In the genomic region with DNA sequence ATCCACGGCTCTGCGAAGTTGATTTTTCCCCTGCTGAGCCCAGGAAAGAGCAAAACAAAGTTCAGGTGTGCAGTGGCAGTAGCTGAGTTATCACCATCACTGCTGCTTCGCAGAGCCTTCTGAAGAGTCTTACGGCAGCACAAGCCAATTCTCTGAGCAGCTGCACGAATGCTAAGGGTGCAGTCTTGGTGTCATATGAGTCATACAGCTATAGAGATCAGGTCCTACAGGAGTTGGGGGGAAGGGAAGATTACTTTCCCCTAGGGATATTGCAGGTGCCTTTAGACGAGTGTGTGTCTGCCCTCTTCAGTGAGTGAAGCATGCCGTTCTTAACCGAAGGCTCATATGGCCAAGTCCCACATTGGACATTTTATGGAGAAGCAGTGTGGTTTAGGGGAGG, we compare ENCODE assay signal across 11 cellular contexts.
DNase-seq lines count a peak whose midpoint lies in the region; ATAC-seq and TF ChIP-seq lines count a peak whose summit lies in the region.
"Had no signal": no experiment of that assay in that cellular context is flagged by ENCODE, and none has a peak within 500 bp of the region (broad histone marks: within the 10 kb centered on the region; RNA-seq: fewer than 3 reads in every experiment).

No MANE protein-coding gene starts in this region.

- no peaks in the 10 kb centered on the region for H3K27me3 ChIP-seq in thyroid gland
- H3K27me3 ChIP-seq: SJCRH30 had no signal

- H3K4me3 ChIP-seq in thyroid gland (replicated peaks in 1 of 3): no peak overlapping the region
- H3K4me3 ChIP-seq: SJCRH30 had no signal

- H3K27ac ChIP-seq in thyroid gland: no peak overlapping the region
- H3K27ac ChIP-seq: 22Rv1, SJCRH30 had no signal

- intact Hi-C loops in activated T-helper 2 cell treated with anti-CD3 and anti-CD28 coated beads, Interferon-gamma antibody, Interleukin-2, Interleukin-4, amounts not matched to agents 10 μg/mL and 5 μg/mL and 100 μg/mL, durations not matched to agents 14 hours and 24 hours and 36 hours (cut with micrococcal nuclease): loop anchor here (2.0 kb wide), 1 partner anchor 17 kb away; no protein-coding TSS in a partner anchor
- intact Hi-C loops in thyroid gland (cut with DNase I): no loop called here

- peak; percentile 41 for ATAC-seq in GM21786 (IDR thresholded peaks at IDR 0.05; ENCODE audit: unreplicated experiment)
- peak; percentile 40 to 42 for ATAC-seq in natural killer cell treated with Interleukin-12 subunit alpha and Interleukin-12 subunit beta and Interleukin-15 and Interleukin-18, amount 100 ng/mL, for 72 hours

- DNase-seq in DMS53 (lab: John Stamatoyannopoulos, UW) (peak; percentile 20), DMS53 treated with DMSO at 0.1 percent for 48 hours (lab: John Stamatoyannopoulos, UW; ENCODE audit: unreplicated experiment) (no peak), HT1080 (ENCODE audit: low read depth) (peak; percentile 29), thyroid gland (no peak), medulla oblongata (ENCODE audit: extremely low spot score) (no peak)
- DNase-seq in natural killer cell treated with Interleukin-12 subunit alpha and Interleukin-12 subunit beta and Interleukin-15 and Interleukin-18, amount 100 ng/mL, for 72 hours (ENCODE audit: low spot score): no peak
- DNase-seq in activated T-helper 2 cell treated with anti-CD3 and anti-CD28 coated beads, Interferon-gamma antibody, Interleukin-2, Interleukin-4, amounts not matched to agents 10 μg/mL and 5 μg/mL and 100 μg/mL, durations not matched to agents 14 hours and 24 hours and 36 hours (ENCODE audit: low spot score): no peak
- DNase-seq: amygdala had no signal

- no peaks in the 10 kb centered on the region for H3K9me3 ChIP-seq in thyroid gland
- H3K9me3 ChIP-seq: SJCRH30 had no signal

- 88 to 90% methylated on average over 8 of the region's 8 CpGs for WGBS in thyroid gland, 2 donors

- H3K36me3 ChIP-seq in thyroid gland: no peaks in the 10 kb centered on the region

- TF ChIP-seq POLR2A in thyroid gland (IDR thresholded peaks at IDR 0.05): no peak

- TF ChIP-seq CTCF in thyroid gland (IDR thresholded peaks at IDR 0.05): no peak

- no peak overlapping the region for H3K27ac Mint-ChIP-seq in natural killer cell treated with Interleukin-12 subunit alpha and Interleukin-12 subunit beta and Interleukin-15 and Interleukin-18, amount 100 ng/mL, for 72 hours
- H3K27ac Mint-ChIP-seq in activated T-helper 2 cell treated with anti-CD3 and anti-CD28 coated beads, Interferon-gamma antibody, Interleukin-2, Interleukin-4, amounts not matched to agents 10 μg/mL and 5 μg/mL and 100 μg/mL, durations not matched to agents 14 hours and 24 hours and 36 hours: no peak overlapping the region

- H3K4me3 Mint-ChIP-seq in natural killer cell treated with Interleukin-12 subunit alpha and Interleukin-12 subunit beta and Interleukin-15 and Interleukin-18, amount 100 ng/mL, for 72 hours: no peak overlapping the region
- H3K4me3 Mint-ChIP-seq in activated T-helper 2 cell treated with anti-CD3 and anti-CD28 coated beads, Interferon-gamma antibody, Interleukin-2, Interleukin-4, amounts not matched to agents 10 μg/mL and 5 μg/mL and 100 μg/mL, durations not matched to agents 14 hours and 24 hours and 36 hours (ENCODE audit: low read depth): no peak overlapping the region

- H3K4me1 ChIP-seq in thyroid gland: no peaks in the 10 kb centered on the region

- peaks cover 54 to 59% of the 10 kb centered on the region in 2 donors for H3K4me1 Mint-ChIP-seq in natural killer cell treated with Interleukin-12 subunit alpha and Interleukin-12 subunit beta and Interleukin-15 and Interleukin-18, amount 100 ng/mL, for 72 hours (ENCODE audit: low read depth in 2 of 2)
- H3K4me1 Mint-ChIP-seq in activated T-helper 2 cell treated with anti-CD3 and anti-CD28 coated beads, Interferon-gamma antibody, Interleukin-2, Interleukin-4, amounts not matched to agents 10 μg/mL and 5 μg/mL and 100 μg/mL, durations not matched to agents 14 hours and 24 hours and 36 hours (ENCODE audit: low read depth): peaks cover 35% of the 10 kb centered on the region

- no peaks in the 10 kb centered on the region for H3K27me3 Mint-ChIP-seq in natural killer cell treated with Interleukin-12 subunit alpha and Interleukin-12 subunit beta and Interleukin-15 and Interleukin-18, amount 100 ng/mL, for 72 hours
- H3K27me3 Mint-ChIP-seq in activated T-helper 2 cell treated with anti-CD3 and anti-CD28 coated beads, Interferon-gamma antibody, Interleukin-2, Interleukin-4, amounts not matched to agents 10 μg/mL and 5 μg/mL and 100 μg/mL, durations not matched to agents 14 hours and 24 hours and 36 hours (ENCODE audit: low read depth): no peaks in the 10 kb centered on the region

- peaks cover 18% of the 10 kb centered on the region for H3K36me3 Mint-ChIP-seq in natural killer cell treated with Interleukin-12 subunit alpha and Interleukin-12 subunit beta and Interleukin-15 and Interleukin-18, amount 100 ng/mL, for 72 hours
- peaks cover 43% of the 10 kb centered on the region for H3K36me3 Mint-ChIP-seq in activated T-helper 2 cell treated with anti-CD3 and anti-CD28 coated beads, Interferon-gamma antibody, Interleukin-2, Interleukin-4, amounts not matched to agents 10 μg/mL and 5 μg/mL and 100 μg/mL, durations not matched to agents 14 hours and 24 hours and 36 hours (ENCODE audit: low read depth)

- no peaks in the 10 kb centered on the region for H3K9me3 Mint-ChIP-seq in natural killer cell treated with Interleukin-12 subunit alpha and Interleukin-12 subunit beta and Interleukin-15 and Interleukin-18, amount 100 ng/mL, for 72 hours
- H3K9me3 Mint-ChIP-seq in activated T-helper 2 cell treated with anti-CD3 and anti-CD28 coated beads, Interferon-gamma antibody, Interleukin-2, Interleukin-4, amounts not matched to agents 10 μg/mL and 5 μg/mL and 100 μg/mL, durations not matched to agents 14 hours and 24 hours and 36 hours: no peaks in the 10 kb centered on the region

Comparison
In these comparisons a context has a peak if more than half of its experiments do, and no peak if none do; other contexts are left out.
1. DNase-seq: peak in DMS53 (single experiment) and HT1080 (single experiment); none in DMS53 treated with DMSO at 0.1 percent for 48 hours (single experiment), natural killer cell treated with Interleukin-12 subunit alpha and Interleukin-12 subunit beta and Interleukin-15 and Interleukin-18, amount 100 ng/mL, for 72 hours (single experiment), activated T-helper 2 cell treated with anti-CD3 and anti-CD28 coated beads, Interferon-gamma antibody, Interleukin-2, Interleukin-4, amounts not matched to agents 10 μg/mL and 5 μg/mL and 100 μg/mL, durations not matched to agents 14 hours and 24 hours and 36 hours (single experiment), thyroid gland (0 of 2) and medulla oblongata (single experiment).